14 cellular contexts compared by ENCODE assay signal in the genomic region with DNA sequence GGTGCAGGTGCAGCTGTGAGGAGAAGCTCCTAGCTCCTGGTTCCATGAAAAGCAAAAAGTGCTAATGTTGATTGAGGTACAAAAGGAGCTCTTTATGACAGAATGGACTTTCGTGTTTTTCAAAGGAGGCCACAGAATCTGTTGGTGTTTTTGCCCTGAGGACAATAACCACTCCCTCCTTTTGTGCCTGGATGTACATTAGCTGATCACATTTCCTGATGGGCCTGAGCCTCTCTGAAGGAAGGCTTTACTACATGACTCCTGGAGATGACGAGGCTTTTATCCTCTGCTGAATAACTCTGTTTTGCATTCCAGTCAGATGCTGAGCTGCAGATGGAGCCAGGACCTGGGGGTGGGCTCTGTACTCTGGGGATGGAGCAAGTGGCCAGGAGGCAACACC.
"Had no signal": no experiment of that assay in that cellular context is flagged by ENCODE, and none has a peak within 500 bp of the region (broad histone marks: within the 10 kb centered on the region; RNA-seq: fewer than 3 reads in every experiment).

No MANE protein-coding gene starts in this region.

- H3K4me3 ChIP-seq: lung, right lobe of liver, smooth muscle cell, transverse colon had no signal

- H3K27me3 Mint-ChIP-seq: activated CD4-positive, alpha-beta memory T cell treated with anti-CD3 and anti-CD28 coated beads for 36 hours had no signal

- H3K36me3 Mint-ChIP-seq: activated CD4-positive, alpha-beta memory T cell treated with anti-CD3 and anti-CD28 coated beads for 36 hours; activated naive CD4-positive, alpha-beta T cell treated with anti-CD3 and anti-CD28 coated beads, Interleukin-2, amount 50 U/mL, for 24 hours; mesothelial cell of epicardium had no signal

- H3K27ac Mint-ChIP-seq: activated CD4-positive, alpha-beta memory T cell treated with anti-CD3 and anti-CD28 coated beads for 36 hours; activated naive CD4-positive, alpha-beta T cell treated with anti-CD3 and anti-CD28 coated beads, Interleukin-2, amount 50 U/mL, for 24 hours; mesothelial cell of epicardium had no signal

- DNase-seq: activated CD4-positive, alpha-beta memory T cell treated with anti-CD3 and anti-CD28 coated beads for 36 hours; activated effector memory CD4-positive, alpha-beta T cell treated with Interleukin-2 at 50 U/mL for 16 hours; activated T-cell treated with anti-CD3 and anti-CD28 coated beads, Interleukin-2, amount 50 U/mL, for 4 hours; caudate nucleus; islet precursor cell; right lobe of liver; stimulated activated CD4-positive, alpha-beta T cell treated with anti-CD3 and anti-CD28 coated beads, Interleukin-4, amount 100 ng/mL, for 4 hours; stimulated activated CD8-positive, alpha-beta memory T cell treated with anti-CD3 and anti-CD28 coated beads, Interleukin-4, amount 100 ng/mL, for 48 hours; stimulated activated naive CD4-positive, alpha-beta T cell treated with Interleukin-2 at 50 U/mL for 16 hours; transverse colon had no signal

- H3K4me3 Mint-ChIP-seq: activated CD4-positive, alpha-beta memory T cell treated with anti-CD3 and anti-CD28 coated beads for 36 hours; activated naive CD4-positive, alpha-beta T cell treated with anti-CD3 and anti-CD28 coated beads, Interleukin-2, amount 50 U/mL, for 24 hours; activated T-cell treated with anti-CD3 and anti-CD28 coated beads, Interleukin-2, amount 50 U/mL, for 4 hours; mesothelial cell of epicardium had no signal

- ATAC-seq: activated T-cell treated with anti-CD3 and anti-CD28 coated beads, Interleukin-2, amount 50 U/mL, for 4 hours; right lobe of liver had no signal

- H3K27me3 ChIP-seq: right lobe of liver, transverse colon had no signal

- H3K9me3 ChIP-seq: right lobe of liver, transverse colon had no signal

- H3K4me1 Mint-ChIP-seq: activated naive CD4-positive, alpha-beta T cell treated with anti-CD3 and anti-CD28 coated beads, Interleukin-2, amount 50 U/mL, for 24 hours had no signal

- H3K36me3 ChIP-seq: right lobe of liver, transverse colon had no signal

- H3K9me3 Mint-ChIP-seq: activated CD4-positive, alpha-beta memory T cell treated with anti-CD3 and anti-CD28 coated beads for 36 hours; activated naive CD4-positive, alpha-beta T cell treated with anti-CD3 and anti-CD28 coated beads, Interleukin-2, amount 50 U/mL, for 24 hours; activated T-cell treated with anti-CD3 and anti-CD28 coated beads, Interleukin-2, amount 50 U/mL, for 4 hours; mesothelial cell of epicardium had no signal
